32 cellular contexts compared by ENCODE assay signal in genomic region chr1:40829631-40830245, GRCh38. TPM values are rescaled to one million over a fixed set of nuclear protein-coding genes. Genes with fewer than 3 reads are reported as not detected.
"Had no signal": no experiment of that assay in that cellular context is flagged by ENCODE, and none has a peak within 500 bp of the region (broad histone marks: within the 10 kb centered on the region; RNA-seq: fewer than 3 reads in every experiment).

No MANE protein-coding gene starts in this region.

- ATAC-seq: activated naive CD4-positive, alpha-beta T cell treated with anti-CD3 and anti-CD28 coated beads, Interleukin-2, amount 50 U/mL, for 72 hours; activated T-cell treated with anti-CD3 and anti-CD28 coated beads, Interleukin-2, amount 50 U/mL, for 4 hours; Panc1 had no signal

- H3K27me3 Mint-ChIP-seq: activated CD4-positive, alpha-beta memory T cell treated with anti-CD3 and anti-CD28 coated beads for 36 hours had no signal

- H3K27me3 ChIP-seq: adrenal gland, MG63, SJSA1 had no signal

- H3K27ac ChIP-seq: adrenal gland, SJSA1 had no signal

- FAIRE-seq: TTC549 had no signal

- H3K4me2 ChIP-seq: SK-N-SH had no signal

- H3K36me3 ChIP-seq: adrenal gland, MG63, SJSA1 had no signal

- H3K36me3 Mint-ChIP-seq: activated CD4-positive, alpha-beta memory T cell treated with anti-CD3 and anti-CD28 coated beads for 36 hours; activated naive CD4-positive, alpha-beta T cell treated with anti-CD3 and anti-CD28 coated beads, Interleukin-2, amount 50 U/mL, for 72 hours; brain had no signal

- H3K4me1 ChIP-seq: adrenal gland had no signal

- H3K9ac ChIP-seq: SK-N-SH had no signal

- H3K9me3 Mint-ChIP-seq: activated CD4-positive, alpha-beta memory T cell treated with anti-CD3 and anti-CD28 coated beads for 36 hours; activated naive CD4-positive, alpha-beta T cell treated with anti-CD3 and anti-CD28 coated beads for 36 hours; activated naive CD4-positive, alpha-beta T cell treated with anti-CD3 and anti-CD28 coated beads, Interleukin-2, amount 50 U/mL, for 72 hours; activated T-cell treated with anti-CD3 and anti-CD28 coated beads, Interleukin-2, amount 50 U/mL, for 4 hours; activated T-helper 1 cell treated with anti-CD3 and anti-CD28 coated beads, Interleukin-12 subunit alpha, Interleukin-12 subunit beta, Interleukin-2, Interleukin-4 antibody, amounts not matched to agents 30 ng/mL and 10 ng/mL and 1 ng/mL, durations not matched to agents 14 hours and 24 hours and 36 hours; T-helper 1 cell treated with Interleukin-12 subunit alpha and Interleukin-12 subunit beta and Interleukin-4 antibody, amounts not matched to agents 30 μg/mL and 1 μg/mL, for 36 hours; T-helper 2 cell treated with Interferon-gamma antibody and Interleukin-4, amounts not matched to agents 5 μg/mL and 100 μg/mL, for 36 hours had no signal

- H3K27ac Mint-ChIP-seq: activated CD4-positive, alpha-beta memory T cell treated with anti-CD3 and anti-CD28 coated beads for 36 hours; activated naive CD4-positive, alpha-beta T cell treated with anti-CD3 and anti-CD28 coated beads for 36 hours; activated naive CD4-positive, alpha-beta T cell treated with anti-CD3 and anti-CD28 coated beads, Interleukin-2, amount 50 U/mL, for 72 hours; activated T-helper 1 cell treated with anti-CD3 and anti-CD28 coated beads, Interleukin-12 subunit alpha, Interleukin-12 subunit beta, Interleukin-2, Interleukin-4 antibody, amounts not matched to agents 30 ng/mL and 10 ng/mL and 1 ng/mL, durations not matched to agents 14 hours and 24 hours and 36 hours; brain; T-helper 1 cell treated with Interleukin-12 subunit alpha and Interleukin-12 subunit beta and Interleukin-4 antibody, amounts not matched to agents 30 μg/mL and 1 μg/mL, for 36 hours; T-helper 2 cell treated with Interferon-gamma antibody and Interleukin-4, amounts not matched to agents 5 μg/mL and 100 μg/mL, for 36 hours had no signal

- H3K4me3 Mint-ChIP-seq: activated CD4-positive, alpha-beta memory T cell treated with anti-CD3 and anti-CD28 coated beads for 36 hours; activated naive CD4-positive, alpha-beta T cell treated with anti-CD3 and anti-CD28 coated beads for 36 hours; activated T-cell treated with anti-CD3 and anti-CD28 coated beads, Interleukin-2, amount 50 U/mL, for 4 hours; activated T-helper 1 cell treated with anti-CD3 and anti-CD28 coated beads, Interleukin-12 subunit alpha, Interleukin-12 subunit beta, Interleukin-2, Interleukin-4 antibody, amounts not matched to agents 30 ng/mL and 10 ng/mL and 1 ng/mL, durations not matched to agents 14 hours and 24 hours and 36 hours; brain; T-helper 1 cell treated with Interleukin-12 subunit alpha and Interleukin-12 subunit beta and Interleukin-4 antibody, amounts not matched to agents 30 μg/mL and 1 μg/mL, for 36 hours; T-helper 2 cell treated with Interferon-gamma antibody and Interleukin-4, amounts not matched to agents 5 μg/mL and 100 μg/mL, for 36 hours had no signal

- H3K4me3 ChIP-seq: adrenal gland, MG63, SJSA1 had no signal

- H3K9me3 ChIP-seq: adrenal gland, MG63, SJSA1, SK-N-SH had no signal

- DNase-seq: activated CD4-positive, alpha-beta memory T cell treated with anti-CD3 and anti-CD28 coated beads for 36 hours; activated CD4-positive, alpha-beta T cell treated with anti-CD3 and anti-CD28 coated beads, Interleukin-2, amount 50 U/mL, for 1 hour; activated CD8-positive, alpha-beta memory T cell treated with anti-CD3 and anti-CD28 coated beads, Interleukin-2, amount 50 U/mL, for 4 hours; activated gamma-delta T cell treated with Interleukin-2 at 50 U/mL for 16 hours; activated naive CD4-positive, alpha-beta T cell treated with anti-CD3 and anti-CD28 coated beads for 36 hours; activated T-cell treated with anti-CD3 and anti-CD28 coated beads for 4 hours; activated T-cell treated with anti-CD3 and anti-CD28 coated beads, Interleukin-2, amount 50 U/mL, for 4 hours; adrenal gland; central memory CD4-positive, alpha-beta T cell; MG63; NCI-H1048; NCI-H1105 treated with DMSO at 0.1 percent for 48 hours; NCI-H1436; NCI-H1694; NCI-H1930; NCI-H2081 treated with DMSO at 0.1 percent for 48 hours; NCI-H226; NCI-H446 treated with DMSO at 0.1 percent for 48 hours; NCI-H524; NCI-H69; NCI-H82; SHP77 treated with DMSO at 0.1 percent for 48 hours; SK-N-SH had no signal

RNA-seq across cellular contexts. Expression of gene KCNQ4, which starts 46.2 kb away (rescaled TPM):
- total RNA-seq: RPMI7951 had no signal
